Comparison of ENCODE assay signal across 8 cellular contexts in genomic region chr10:9209105-9209798, GRCh38.
DNase-seq lines count a peak whose midpoint lies in the region; ATAC-seq and TF ChIP-seq lines count a peak whose summit lies in the region.

No MANE protein-coding gene starts in this region.

- no peaks in the 10 kb centered on the region for H3K36me3 Mint-ChIP-seq in activated naive CD4-positive, alpha-beta T cell treated with anti-CD3 and anti-CD28 coated beads, Interleukin-2, amount 50 U/mL, for 72 hours
- no peaks in the 10 kb centered on the region for H3K36me3 Mint-ChIP-seq in progenitor cell of endocrine pancreas (ENCODE audit: insufficient read depth)

- H3K27me3 ChIP-seq in upper lobe of right lung = peaks cover 6% of the 10 kb centered on the region

- intact Hi-C loops in Right ventricle myocardium superior (cut with DNase I) (loop anchor here (1.0 kb wide), 1 partner anchor 1337 kb away; no protein-coding TSS in a partner anchor), upper lobe of right lung (cut with DNase I) (no loop called here)

- DNase-seq in GM19238 (ENCODE audit: insufficient read length, low spot score) = peak; percentile 10
- DNase-seq in SK-N-DZ (ENCODE audit: low spot score) = peak; percentile 87
- peak; percentile 68 to 74 for DNase-seq in activated naive CD4-positive, alpha-beta T cell treated with anti-CD3 and anti-CD28 coated beads, Interleukin-2, amount 50 U/mL, for 72 hours (ENCODE audit: low spot score in 2 of 2)
- DNase-seq in Right ventricle myocardium superior = peak; percentile 56
- peak; percentile 63 for DNase-seq in progenitor cell of endocrine pancreas (ENCODE audit: low spot score, unreplicated experiment)
- no peak for DNase-seq in upper lobe of right lung

- no peak overlapping the region for H3K4me3 ChIP-seq in upper lobe of right lung

- no peaks in the 10 kb centered on the region for H3K9me3 Mint-ChIP-seq in activated naive CD4-positive, alpha-beta T cell treated with anti-CD3 and anti-CD28 coated beads, Interleukin-2, amount 50 U/mL, for 72 hours
- no peaks in the 10 kb centered on the region for H3K9me3 Mint-ChIP-seq in progenitor cell of endocrine pancreas (ENCODE audit: low read depth)

- no peak overlapping the region for H3K27ac Mint-ChIP-seq in activated naive CD4-positive, alpha-beta T cell treated with anti-CD3 and anti-CD28 coated beads, Interleukin-2, amount 50 U/mL, for 72 hours
- H3K27ac Mint-ChIP-seq in progenitor cell of endocrine pancreas = no peak overlapping the region

- H3K27me3 Mint-ChIP-seq in progenitor cell of endocrine pancreas = peaks cover 37% of the 10 kb centered on the region

- H3K4me1 Mint-ChIP-seq in progenitor cell of endocrine pancreas (ENCODE audit: low read depth) = no peaks in the 10 kb centered on the region

- ATAC-seq in HG03460 (IDR thresholded peaks at IDR 0.05; ENCODE audit: unreplicated experiment) = peak; percentile 79
- ATAC-seq in activated naive CD4-positive, alpha-beta T cell treated with anti-CD3 and anti-CD28 coated beads, Interleukin-2, amount 50 U/mL, for 72 hours = peak in 1 of 2 donors; percentile 31
- no peak for ATAC-seq in Right ventricle myocardium superior (ENCODE audit: poor library complexity)
- ATAC-seq in upper lobe of right lung = peak; percentile 76

- TF ChIP-seq CTCF in C4-2B (conservative IDR thresholded peaks at IDR 0.05) (peak; percentile 89), progenitor cell of endocrine pancreas (IDR thresholded peaks at IDR 0.05; ENCODE audit: unreplicated experiment) (peak; percentile 88), upper lobe of right lung (IDR thresholded peaks at IDR 0.05) (peak; percentile 90)

- no peaks in the 10 kb centered on the region for H3K4me1 ChIP-seq in upper lobe of right lung

- no peaks in the 10 kb centered on the region for H3K36me3 ChIP-seq in upper lobe of right lung

- H3K4me3 Mint-ChIP-seq in progenitor cell of endocrine pancreas (ENCODE audit: low read depth) = no peak overlapping the region

- H3K9me3 ChIP-seq in upper lobe of right lung = no peaks in the 10 kb centered on the region

- no peak overlapping the region for H3K27ac ChIP-seq in C4-2B
- no peak overlapping the region for H3K27ac ChIP-seq in upper lobe of right lung
